ENCODE assay signal across 9 cellular contexts in genomic region chr9:87464110-87464991, GRCh38. TPM values are rescaled to one million over a fixed set of nuclear protein-coding genes. Genes with fewer than 3 reads are reported as not detected.
A peak's percentile ranks its signal among the peaks of the same experiment; 100 is the strongest.
DNase-seq lines count a peak whose midpoint lies in the region; ATAC-seq and TF ChIP-seq lines count a peak whose summit lies in the region.
"Had no signal": no experiment of that assay in that cellular context is flagged by ENCODE, and none has a peak within 500 bp of the region (broad histone marks: within the 10 kb centered on the region; RNA-seq: fewer than 3 reads in every experiment).

No MANE protein-coding gene starts in this region.

- BruUV-seq in mammary epithelial cell (replicated peaks; lab: Mats Ljungman, UMichigan), result no TSS peak

- 61% methylated on average over 6 of the region's 7 CpGs for WGBS in mammary epithelial cell (ENCODE audit: low coverage, missing lambda C conversion rate)

- H3K9me3 Mint-ChIP-seq in stimulated activated memory B cell treated with anti-CD40 and anti-IgM and Interleukin-4, amounts not matched to agents 10 μg/mL and 1 μg/mL and 100 μg/mL, for 72 hours, result no peaks in the 10 kb centered on the region

- no peak overlapping the region for H3K9ac ChIP-seq in mammary epithelial cell (ENCODE audit: insufficient read depth, low read length)

- no peak overlapping the region for H3K27ac Mint-ChIP-seq in stimulated activated memory B cell treated with anti-CD40 and anti-IgM and Interleukin-4, amounts not matched to agents 10 μg/mL and 1 μg/mL and 100 μg/mL, for 72 hours

- DNase-seq in NCI-H1417 (lab: John Stamatoyannopoulos, UW), result peak in 2 of 3 experiments; percentile 49 to 55
- no peak for DNase-seq in NCI-H1417 treated with DMSO at 0.1 percent for 48 hours (lab: John Stamatoyannopoulos, UW)
- DNase-seq in mammary epithelial cell, result peak; percentile 17
- DNase-seq in HT-29 (ENCODE audit: low spot score), result no peak
- DNase-seq in SJCRH30, result no peak

- no peak for TF ChIP-seq CTCF in mammary epithelial cell (conservative IDR thresholded peaks at IDR 0.05 in 1 of 2, IDR thresholded peaks at IDR 0.05 in 1 of 2; ENCODE audit: extremely low read depth in 1 of 2, insufficient read depth in 1 of 2, low read depth in 1 of 2, low read length in 2 of 2)

- H3K79me2 ChIP-seq in mammary epithelial cell (ENCODE audit: insufficient read depth, low read length), result no peaks in the 10 kb centered on the region

- no peak overlapping the region for H3K4me3 ChIP-seq in mammary epithelial cell (replicated peaks in 1 of 3; ENCODE audit: insufficient read depth in 1 of 3, low read depth in 2 of 3, low read length in 3 of 3)
- H3K4me3 ChIP-seq in SJCRH30, result no peak overlapping the region

- no peaks in the 10 kb centered on the region for H3K36me3 ChIP-seq in mammary epithelial cell (ENCODE audit: insufficient read depth, low read length)
- H3K36me3 ChIP-seq in SJCRH30, result no peaks in the 10 kb centered on the region

- H3K27me3 ChIP-seq in mammary epithelial cell (ENCODE audit: insufficient read depth, low read length) (no peaks in the 10 kb centered on the region), SJCRH30 (no peaks in the 10 kb centered on the region)

- in situ Hi-C loops in mammary epithelial cell (cut with MboI; ENCODE audit: low sequenced_read_pairs in 2 of 2), result no loop called here

- ATAC-seq in HG02938 (IDR thresholded peaks at IDR 0.05; ENCODE audit: unreplicated experiment) (peak; percentile 74), HG03139 (IDR thresholded peaks at IDR 0.05; ENCODE audit: unreplicated experiment) (no peak)
- ATAC-seq in stimulated activated memory B cell treated with anti-CD40 and anti-IgM and Interleukin-4, amounts not matched to agents 10 μg/mL and 1 μg/mL and 100 μg/mL, for 72 hours, result peak; percentile 55

- intact Hi-C loops in mammary epithelial cell (cut with micrococcal nuclease), result no loop called here

- H3K9me3 ChIP-seq in mammary epithelial cell (replicated peaks; ENCODE audit: insufficient read depth, low read length) (no peaks in the 10 kb centered on the region), SJCRH30 (replicated peaks) (no peaks in the 10 kb centered on the region)

- no peaks in the 10 kb centered on the region for H3K4me1 Mint-ChIP-seq in stimulated activated memory B cell treated with anti-CD40 and anti-IgM and Interleukin-4, amounts not matched to agents 10 μg/mL and 1 μg/mL and 100 μg/mL, for 72 hours

- H3K27ac ChIP-seq in mammary epithelial cell (ENCODE audit: insufficient read depth, low read depth, low read length) (no peak overlapping the region), SJCRH30 (no peak overlapping the region)
- H3K27ac ChIP-seq: 22Rv1 had no signal

- H3K4me2 ChIP-seq in mammary epithelial cell (ENCODE audit: insufficient read depth, low read depth, low read length), result no peak overlapping the region

- CTCF ChIA-PET in mammary epithelial cell (lab: Charles Lee; ENCODE audit: low non-redundant PET), result no interaction called here

- H2AFZ ChIP-seq in mammary epithelial cell (ENCODE audit: low read depth, low read length), result peak overlapping the region; percentile 52

- no peaks in the 10 kb centered on the region for H4K20me1 ChIP-seq in mammary epithelial cell (ENCODE audit: insufficient read depth, low read length)

- H3K27me3 Mint-ChIP-seq in stimulated activated memory B cell treated with anti-CD40 and anti-IgM and Interleukin-4, amounts not matched to agents 10 μg/mL and 1 μg/mL and 100 μg/mL, for 72 hours, result no peaks in the 10 kb centered on the region

- H3K4me3 Mint-ChIP-seq in stimulated activated memory B cell treated with anti-CD40 and anti-IgM and Interleukin-4, amounts not matched to agents 10 μg/mL and 1 μg/mL and 100 μg/mL, for 72 hours, result no peak overlapping the region

- H3K4me1 ChIP-seq in mammary epithelial cell (ENCODE audit: insufficient read depth, low read length), result peaks cover 2% of the 10 kb centered on the region
- H3K4me1 ChIP-seq in SJCRH30, result 0 out of 2 replicates have a peak, but pooled peaks cover 5% of the 10 kb centered on the region

- H3K36me3 Mint-ChIP-seq in stimulated activated memory B cell treated with anti-CD40 and anti-IgM and Interleukin-4, amounts not matched to agents 10 μg/mL and 1 μg/mL and 100 μg/mL, for 72 hours, result no peaks in the 10 kb centered on the region

- dilution Hi-C loops in mammary epithelial cell (cut with HindIII; ENCODE audit: low sequenced_read_pairs), result no loop called here

RNA-seq across cellular contexts. Expression of gene DAPK1, which starts 33.3 kb away (rescaled TPM):
- 10 to 100 TPM; 17.1 to 33.3 TPM for total RNA-seq in mammary epithelial cell
- 3.7 TPM for polyA plus RNA-seq in mammary epithelial cell
- polyA minus RNA-seq in mammary epithelial cell, result 18.0 TPM
- total RNA-seq in HT-29 (2014; rRNA removed; shearing (Covaris generic)), result 37.1 and 39.0 TPM in 2 replicates
- total RNA-seq in SJCRH30 (2014; rRNA removed; shearing (Covaris generic)), result 62.0 and 73.5 TPM in 2 replicates

Comparison
In these comparisons a context has a peak if more than half of its experiments do, and no peak if none do; other contexts are left out.
1. DNase-seq: peak in NCI-H1417 (2 of 3) and mammary epithelial cell (single experiment); none in NCI-H1417 treated with DMSO at 0.1 percent for 48 hours (single experiment), HT-29 (single experiment) and SJCRH30 (0 of 2).